ENCODE assay signal across 2 cellular contexts in genomic region chr12:9793774-9794395, GRCh38.
TF ChIP-seq lines count a peak whose summit lies in the region.

No MANE protein-coding gene starts in this region.

TF ChIP-seq in GM12878, 131 proteins besides CTCF, POLR2A, EP300 and RAD21:
- TF ChIP-seq MEF2B (IDR thresholded peaks at IDR 0.05; ENCODE audit: partially characterized antibody, poor library complexity, severe bottlenecking): peak; percentile 29
- TF ChIP-seq HDAC2 (IDR thresholded peaks at IDR 0.05): no peak
- 0 out of 2 replicates have a peak, but pooled peaks have one; percentile 19 for TF ChIP-seq CREM (IDR thresholded peaks at IDR 0.05; ENCODE audit: low read depth)
- TF ChIP-seq ETV6 (conservative IDR thresholded peaks at IDR 0.05 in 1 of 2, IDR thresholded peaks at IDR 0.05 in 1 of 2; ENCODE audit: borderline replicate concordance in 1 of 2, low read depth in 1 of 2): peak in 1 of 2 experiments; percentile 71; a peak in 1 of 4 replicates
- TF ChIP-seq RUNX3 (IDR thresholded peaks at IDR 0.05; ENCODE audit: low read length): peak; percentile 70; the same call in 1 of the 2 replicates
- TF ChIP-seq, protein P1, sequence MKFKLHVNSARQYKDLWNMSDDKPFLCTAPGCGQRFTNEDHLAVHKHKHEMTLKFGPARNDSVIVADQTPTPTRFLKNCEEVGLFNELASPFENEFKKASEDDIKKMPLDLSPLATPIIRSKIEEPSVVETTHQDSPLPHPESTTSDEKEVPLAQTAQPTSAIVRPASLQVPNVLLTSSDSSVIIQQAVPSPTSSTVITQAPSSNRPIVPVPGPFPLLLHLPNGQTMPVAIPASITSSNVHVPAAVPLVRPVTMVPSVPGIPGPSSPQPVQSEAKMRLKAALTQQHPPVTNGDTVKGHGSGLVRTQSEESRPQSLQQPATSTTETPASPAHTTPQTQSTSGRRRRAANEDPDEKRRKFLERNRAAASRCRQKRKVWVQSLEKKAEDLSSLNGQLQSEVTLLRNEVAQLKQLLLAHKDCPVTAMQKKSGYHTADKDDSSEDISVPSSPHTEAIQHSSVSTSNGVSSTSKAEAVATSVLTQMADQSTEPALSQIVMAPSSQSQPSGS (IDR thresholded peaks at IDR 0.05; ENCODE audit: low read length): peak; percentile 28; the same call in 1 of the 2 replicates
- peak; percentile 38 to 47; a peak in 2 of 4 replicates for TF ChIP-seq BHLHE40 (IDR thresholded peaks at IDR 0.05; ENCODE audit: borderline replicate concordance in 1 of 2, low read depth in 2 of 2, low read length in 1 of 2)
- TF ChIP-seq POLR2AphosphoS2 (IDR thresholded peaks at IDR 0.05; ENCODE audit: low read depth, low read length): no peak
- TF ChIP-seq NFIC (IDR thresholded peaks at IDR 0.05; ENCODE audit: low read depth, low read length): peak; percentile 65; the same call in 1 of the 2 replicates

TF ChIP-seq in GM23338, 12 proteins besides CTCF, POLR2A, EP300 and RAD21:
- TF ChIP-seq ZNF114 (CRISPR knock-in tag; IDR thresholded peaks at IDR 0.05): no peak
- no peak for TF ChIP-seq EZH2phosphoT487 (IDR thresholded peaks at IDR 0.05; ENCODE audit: unreplicated experiment)
- no peak for TF ChIP-seq ZNF462 (CRISPR knock-in tag; IDR thresholded peaks at IDR 0.05)
- no peak for TF ChIP-seq ZNF331 (CRISPR knock-in tag; IDR thresholded peaks at IDR 0.05; ENCODE audit: low read depth)
- TF ChIP-seq, protein P2, sequence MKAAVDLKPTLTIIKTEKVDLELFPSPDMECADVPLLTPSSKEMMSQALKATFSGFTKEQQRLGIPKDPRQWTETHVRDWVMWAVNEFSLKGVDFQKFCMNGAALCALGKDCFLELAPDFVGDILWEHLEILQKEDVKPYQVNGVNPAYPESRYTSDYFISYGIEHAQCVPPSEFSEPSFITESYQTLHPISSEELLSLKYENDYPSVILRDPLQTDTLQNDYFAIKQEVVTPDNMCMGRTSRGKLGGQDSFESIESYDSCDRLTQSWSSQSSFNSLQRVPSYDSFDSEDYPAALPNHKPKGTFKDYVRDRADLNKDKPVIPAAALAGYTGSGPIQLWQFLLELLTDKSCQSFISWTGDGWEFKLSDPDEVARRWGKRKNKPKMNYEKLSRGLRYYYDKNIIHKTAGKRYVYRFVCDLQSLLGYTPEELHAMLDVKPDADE (IDR thresholded peaks at IDR 0.05): no peak
- TF ChIP-seq CREB1 (CRISPR knock-in tag; IDR thresholded peaks at IDR 0.05; ENCODE audit: low read depth): no peak
- TF ChIP-seq JUNB (IDR thresholded peaks at IDR 0.05; ENCODE audit: unreplicated experiment): no peak
- no peak for TF ChIP-seq STAT1 (IDR thresholded peaks at IDR 0.05; ENCODE audit: unreplicated experiment)
- TF ChIP-seq POLR2AphosphoS5 (IDR thresholded peaks at IDR 0.05; ENCODE audit: low read depth): no peak
- TF ChIP-seq, protein P3, sequence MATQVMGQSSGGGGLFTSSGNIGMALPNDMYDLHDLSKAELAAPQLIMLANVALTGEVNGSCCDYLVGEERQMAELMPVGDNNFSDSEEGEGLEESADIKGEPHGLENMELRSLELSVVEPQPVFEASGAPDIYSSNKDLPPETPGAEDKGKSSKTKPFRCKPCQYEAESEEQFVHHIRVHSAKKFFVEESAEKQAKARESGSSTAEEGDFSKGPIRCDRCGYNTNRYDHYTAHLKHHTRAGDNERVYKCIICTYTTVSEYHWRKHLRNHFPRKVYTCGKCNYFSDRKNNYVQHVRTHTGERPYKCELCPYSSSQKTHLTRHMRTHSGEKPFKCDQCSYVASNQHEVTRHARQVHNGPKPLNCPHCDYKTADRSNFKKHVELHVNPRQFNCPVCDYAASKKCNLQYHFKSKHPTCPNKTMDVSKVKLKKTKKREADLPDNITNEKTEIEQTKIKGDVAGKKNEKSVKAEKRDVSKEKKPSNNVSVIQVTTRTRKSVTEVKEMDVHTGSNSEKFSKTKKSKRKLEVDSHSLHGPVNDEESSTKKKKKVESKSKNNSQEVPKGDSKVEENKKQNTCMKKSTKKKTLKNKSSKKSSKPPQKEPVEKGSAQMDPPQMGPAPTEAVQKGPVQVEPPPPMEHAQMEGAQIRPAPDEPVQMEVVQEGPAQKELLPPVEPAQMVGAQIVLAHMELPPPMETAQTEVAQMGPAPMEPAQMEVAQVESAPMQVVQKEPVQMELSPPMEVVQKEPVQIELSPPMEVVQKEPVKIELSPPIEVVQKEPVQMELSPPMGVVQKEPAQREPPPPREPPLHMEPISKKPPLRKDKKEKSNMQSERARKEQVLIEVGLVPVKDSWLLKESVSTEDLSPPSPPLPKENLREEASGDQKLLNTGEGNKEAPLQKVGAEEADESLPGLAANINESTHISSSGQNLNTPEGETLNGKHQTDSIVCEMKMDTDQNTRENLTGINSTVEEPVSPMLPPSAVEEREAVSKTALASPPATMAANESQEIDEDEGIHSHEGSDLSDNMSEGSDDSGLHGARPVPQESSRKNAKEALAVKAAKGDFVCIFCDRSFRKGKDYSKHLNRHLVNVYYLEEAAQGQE (IDR thresholded peaks at IDR 0.05; ENCODE audit: unreplicated experiment): no peak
- TF ChIP-seq NANOG (IDR thresholded peaks at IDR 0.05; ENCODE audit: borderline replicate concordance): no peak
